ENCODE assay signal across 1 cellular context in genomic region chr15:71336671-71337070, GRCh38.
TF ChIP-seq lines count a peak whose summit lies in the region.

No MANE protein-coding gene starts in this region.

TF ChIP-seq in GM23338, 12 proteins besides CTCF, POLR2A, EP300 and RAD21 (continued from another document):
- TF ChIP-seq, protein P1, sequence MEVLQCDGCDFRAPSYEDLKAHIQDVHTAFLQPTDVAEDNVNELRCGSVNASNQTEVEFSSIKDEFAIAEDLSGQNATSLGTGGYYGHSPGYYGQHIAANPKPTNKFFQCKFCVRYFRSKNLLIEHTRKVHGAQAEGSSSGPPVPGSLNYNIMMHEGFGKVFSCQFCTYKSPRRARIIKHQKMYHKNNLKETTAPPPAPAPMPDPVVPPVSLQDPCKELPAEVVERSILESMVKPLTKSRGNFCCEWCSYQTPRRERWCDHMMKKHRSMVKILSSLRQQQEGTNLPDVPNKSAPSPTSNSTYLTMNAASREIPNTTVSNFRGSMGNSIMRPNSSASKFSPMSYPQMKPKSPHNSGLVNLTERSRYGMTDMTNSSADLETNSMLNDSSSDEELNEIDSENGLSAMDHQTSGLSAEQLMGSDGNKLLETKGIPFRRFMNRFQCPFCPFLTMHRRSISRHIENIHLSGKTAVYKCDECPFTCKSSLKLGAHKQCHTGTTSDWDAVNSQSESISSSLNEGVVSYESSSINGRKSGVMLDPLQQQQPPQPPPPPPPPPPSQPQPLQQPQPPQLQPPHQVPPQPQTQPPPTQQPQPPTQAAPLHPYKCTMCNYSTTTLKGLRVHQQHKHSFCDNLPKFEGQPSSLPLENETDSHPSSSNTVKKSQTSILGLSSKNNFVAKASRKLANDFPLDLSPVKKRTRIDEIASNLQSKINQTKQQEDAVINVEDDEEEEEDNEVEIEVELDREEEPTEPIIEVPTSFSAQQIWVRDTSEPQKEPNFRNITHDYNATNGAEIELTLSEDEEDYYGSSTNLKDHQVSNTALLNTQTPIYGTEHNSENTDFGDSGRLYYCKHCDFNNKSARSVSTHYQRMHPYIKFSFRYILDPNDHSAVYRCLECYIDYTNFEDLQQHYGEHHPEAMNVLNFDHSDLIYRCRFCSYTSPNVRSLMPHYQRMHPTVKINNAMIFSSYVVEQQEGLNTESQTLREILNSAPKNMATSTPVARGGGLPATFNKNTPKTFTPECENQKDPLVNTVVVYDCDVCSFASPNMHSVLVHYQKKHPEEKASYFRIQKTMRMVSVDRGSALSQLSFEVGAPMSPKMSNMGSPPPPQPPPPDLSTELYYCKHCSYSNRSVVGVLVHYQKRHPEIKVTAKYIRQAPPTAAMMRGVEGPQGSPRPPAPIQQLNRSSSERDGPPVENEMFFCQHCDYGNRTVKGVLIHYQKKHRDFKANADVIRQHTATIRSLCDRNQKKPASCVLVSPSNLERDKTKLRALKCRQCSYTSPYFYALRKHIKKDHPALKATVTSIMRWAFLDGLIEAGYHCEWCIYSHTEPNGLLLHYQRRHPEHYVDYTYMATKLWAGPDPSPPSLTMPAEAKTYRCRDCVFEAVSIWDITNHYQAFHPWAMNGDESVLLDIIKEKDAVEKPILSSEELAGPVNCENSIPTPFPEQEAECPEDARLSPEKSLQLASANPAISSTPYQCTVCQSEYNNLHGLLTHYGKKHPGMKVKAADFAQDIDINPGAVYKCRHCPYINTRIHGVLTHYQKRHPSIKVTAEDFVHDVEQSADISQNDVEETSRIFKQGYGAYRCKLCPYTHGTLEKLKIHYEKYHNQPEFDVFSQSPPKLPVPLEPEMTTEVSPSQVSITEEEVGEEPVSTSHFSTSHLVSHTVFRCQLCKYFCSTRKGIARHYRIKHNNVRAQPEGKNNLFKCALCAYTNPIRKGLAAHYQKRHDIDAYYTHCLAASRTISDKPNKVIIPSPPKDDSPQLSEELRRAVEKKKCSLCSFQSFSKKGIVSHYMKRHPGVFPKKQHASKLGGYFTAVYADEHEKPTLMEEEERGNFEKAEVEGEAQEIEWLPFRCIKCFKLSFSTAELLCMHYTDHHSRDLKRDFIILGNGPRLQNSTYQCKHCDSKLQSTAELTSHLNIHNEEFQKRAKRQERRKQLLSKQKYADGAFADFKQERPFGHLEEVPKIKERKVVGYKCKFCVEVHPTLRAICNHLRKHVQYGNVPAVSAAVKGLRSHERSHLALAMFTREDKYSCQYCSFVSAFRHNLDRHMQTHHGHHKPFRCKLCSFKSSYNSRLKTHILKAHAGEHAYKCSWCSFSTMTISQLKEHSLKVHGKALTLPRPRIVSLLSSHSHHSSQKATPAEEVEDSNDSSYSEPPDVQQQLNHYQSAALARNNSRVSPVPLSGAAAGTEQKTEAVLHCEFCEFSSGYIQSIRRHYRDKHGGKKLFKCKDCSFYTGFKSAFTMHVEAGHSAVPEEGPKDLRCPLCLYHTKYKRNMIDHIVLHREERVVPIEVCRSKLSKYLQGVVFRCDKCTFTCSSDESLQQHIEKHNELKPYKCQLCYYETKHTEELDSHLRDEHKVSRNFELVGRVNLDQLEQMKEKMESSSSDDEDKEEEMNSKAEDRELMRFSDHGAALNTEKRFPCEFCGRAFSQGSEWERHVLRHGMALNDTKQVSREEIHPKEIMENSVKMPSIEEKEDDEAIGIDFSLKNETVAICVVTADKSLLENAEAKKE (CRISPR knock-in tag; IDR thresholded peaks at IDR 0.05), result no peak
- TF ChIP-seq, protein P2, sequence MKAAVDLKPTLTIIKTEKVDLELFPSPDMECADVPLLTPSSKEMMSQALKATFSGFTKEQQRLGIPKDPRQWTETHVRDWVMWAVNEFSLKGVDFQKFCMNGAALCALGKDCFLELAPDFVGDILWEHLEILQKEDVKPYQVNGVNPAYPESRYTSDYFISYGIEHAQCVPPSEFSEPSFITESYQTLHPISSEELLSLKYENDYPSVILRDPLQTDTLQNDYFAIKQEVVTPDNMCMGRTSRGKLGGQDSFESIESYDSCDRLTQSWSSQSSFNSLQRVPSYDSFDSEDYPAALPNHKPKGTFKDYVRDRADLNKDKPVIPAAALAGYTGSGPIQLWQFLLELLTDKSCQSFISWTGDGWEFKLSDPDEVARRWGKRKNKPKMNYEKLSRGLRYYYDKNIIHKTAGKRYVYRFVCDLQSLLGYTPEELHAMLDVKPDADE (IDR thresholded peaks at IDR 0.05), result no peak
- TF ChIP-seq STAT1 (IDR thresholded peaks at IDR 0.05; ENCODE audit: unreplicated experiment) (no peak), NANOG (IDR thresholded peaks at IDR 0.05; ENCODE audit: borderline replicate concordance) (no peak), ZNF114 (CRISPR knock-in tag; IDR thresholded peaks at IDR 0.05) (no peak), EZH2phosphoT487 (IDR thresholded peaks at IDR 0.05; ENCODE audit: unreplicated experiment) (no peak)
